In genomic region chr18:45046226-45046625, GRCh38 we compare ENCODE assay signal across 18 cellular contexts.
DNase-seq lines count a peak whose midpoint lies in the region; ATAC-seq and TF ChIP-seq lines count a peak whose summit lies in the region.
"Had no signal": no experiment of that assay in that cellular context is flagged by ENCODE, and none has a peak within 500 bp of the region (broad histone marks: within the 10 kb centered on the region; RNA-seq: fewer than 3 reads in every experiment).

No MANE protein-coding gene starts in this region.

- ATAC-seq in HG03097 (IDR thresholded peaks at IDR 0.05; ENCODE audit: low FRiP score, unreplicated experiment): no peak
- ATAC-seq: GM12878, T-helper 17 cell had no signal

- peak; percentile 36 for DNase-seq in NCI-H1105 treated with DMSO at 0.1 percent for 48 hours (lab: John Stamatoyannopoulos, UW)
- no peak for DNase-seq in NCI-H1105 (lab: John Stamatoyannopoulos, UW)
- peak; percentile 66 for DNase-seq in DMS 273 treated with DMSO at 0.1 percent for 48 hours (lab: John Stamatoyannopoulos, UW)
- peak; percentile 47 for DNase-seq in NCI-H2227 treated with DMSO at 0.1 percent for 48 hours (lab: John Stamatoyannopoulos, UW)
- peak; percentile 19 for DNase-seq in mucosa of gallbladder (ENCODE audit: low spot score)
- DNase-seq in DMS114 treated with DMSO at 0.1 percent for 48 hours (lab: John Stamatoyannopoulos, UW; ENCODE audit: unreplicated experiment): no peak
- DNase-seq in HEK293T (ENCODE audit: extremely low spot score): no peak
- DNase-seq: H9; IMR-90; MG63; NCI-H1048; NCI-H1694 treated with DMSO at 0.1 percent for 48 hours; NCI-H2107; NCI-H510A treated with DMSO at 0.1 percent for 48 hours; NK-92 treated with Interleukin-12 subunit alpha and Interleukin-12 subunit beta, amount 100 ng/mL, for 24 hours; T-helper 17 cell had no signal

- POLR2A ChIA-PET in HEK293T (lab: Yijun Ruan, JAX): no interaction called here

- CTCF ChIA-PET in HEK293T (lab: Yijun Ruan, JAX): no interaction called here

TF ChIP-seq in HEK293T, 16 proteins besides CTCF, POLR2A, EP300 and RAD21:
- TF ChIP-seq NFRKB (IDR thresholded peaks at IDR 0.05): no peak
- TF ChIP-seq TARDBP (IDR thresholded peaks at IDR 0.05): no peak
- TF ChIP-seq CTBP1 (IDR thresholded peaks at IDR 0.05; ENCODE audit: borderline replicate concordance): no peak
- no peak for TF ChIP-seq FOXM1 (IDR thresholded peaks at IDR 0.05; ENCODE audit: borderline replicate concordance)
- TF ChIP-seq SUZ12 (IDR thresholded peaks at IDR 0.05): no peak
- no peak for TF ChIP-seq FOXA1 (IDR thresholded peaks at IDR 0.05)
- no peak for TF ChIP-seq ARNT (IDR thresholded peaks at IDR 0.05)
- no peak for TF ChIP-seq L3MBTL2 (conservative IDR thresholded peaks at IDR 0.05)
- TF ChIP-seq ZNF384 (IDR thresholded peaks at IDR 0.05): no peak
- TF ChIP-seq ELF4 (IDR thresholded peaks at IDR 0.05): no peak
- no peak for TF ChIP-seq HDGF (IDR thresholded peaks at IDR 0.05; ENCODE audit: borderline replicate concordance)
- TF ChIP-seq PKNOX1 (IDR thresholded peaks at IDR 0.05): no peak
- no peak for TF ChIP-seq LEF1 (IDR thresholded peaks at IDR 0.05; ENCODE audit: borderline replicate concordance)
- no peak for TF ChIP-seq BHLHE40 (IDR thresholded peaks at IDR 0.05; ENCODE audit: borderline replicate concordance)
- no peak for TF ChIP-seq FOXK2 (IDR thresholded peaks at IDR 0.05)
- no peak for TF ChIP-seq SP1 (IDR thresholded peaks at IDR 0.05)

Comparison
In these comparisons a context has a peak if more than half of its experiments do, and no peak if none do; other contexts are left out.
1. DNase-seq: peak in NCI-H1105 treated with DMSO at 0.1 percent for 48 hours (single experiment), DMS 273 treated with DMSO at 0.1 percent for 48 hours (single experiment), NCI-H2227 treated with DMSO at 0.1 percent for 48 hours (single experiment) and mucosa of gallbladder (single experiment); none in NCI-H1105 (single experiment), DMS114 treated with DMSO at 0.1 percent for 48 hours (single experiment) and HEK293T (single experiment).